Comparison of ENCODE assay signal across 14 cellular contexts in the genomic region with DNA sequence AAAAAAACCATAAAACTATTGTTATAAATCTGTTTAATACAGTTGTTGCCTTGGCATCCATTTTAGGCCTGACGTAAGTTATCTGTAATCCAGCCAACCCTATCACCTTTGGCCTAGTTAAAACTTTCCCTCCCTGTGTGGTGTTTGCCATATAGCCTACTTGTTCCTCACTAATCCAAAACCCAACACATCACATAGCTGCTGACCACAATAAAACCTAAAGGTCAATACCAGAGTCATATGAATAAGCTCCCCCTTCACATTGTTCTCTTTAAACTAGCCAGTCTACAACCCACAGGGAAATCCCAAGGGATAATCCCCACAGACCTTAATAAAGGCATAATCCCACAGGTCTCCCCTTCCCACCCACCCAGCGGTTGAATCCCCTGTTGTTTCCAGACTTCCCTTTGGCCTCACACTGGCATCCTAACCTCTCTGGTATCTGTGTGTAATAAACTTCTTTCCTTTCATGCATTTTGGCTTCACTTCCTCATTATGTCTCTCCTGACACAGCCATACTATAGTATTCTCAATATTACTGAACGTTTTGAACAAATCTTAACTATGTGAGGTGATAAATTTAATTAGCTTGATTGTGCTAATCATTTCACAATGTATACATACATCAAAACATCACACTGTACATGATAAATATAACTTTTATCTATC. TPM values are rescaled to one million over a fixed set of nuclear protein-coding genes. Genes with fewer than 3 reads are reported as not detected.
DNase-seq lines count a peak whose midpoint lies in the region; ATAC-seq, FAIRE-seq and TF ChIP-seq lines count a peak whose summit lies in the region.
"Had no signal": no experiment of that assay in that cellular context is flagged by ENCODE, and none has a peak within 500 bp of the region (broad histone marks: within the 10 kb centered on the region; RNA-seq: fewer than 3 reads in every experiment).

No MANE protein-coding gene starts in this region.

- H3K56ac ChIP-seq in H1 (replicated peaks; ENCODE audit: insufficient read length, low read depth, low read length) = no peak overlapping the region

- no peak for TF ChIP-seq EP300 in H1 (IDR thresholded peaks at IDR 0.05; ENCODE audit: borderline replicate concordance in 1 of 2, low read depth in 2 of 2, low read length in 2 of 2)

- H3K23me2 ChIP-seq in H1 (ENCODE audit: low read depth, low read length) = no peaks in the 10 kb centered on the region

- H3K4me3 ChIP-seq in Caco-2 (ENCODE audit: low read depth, low read length) (no peak overlapping the region), H1 (ENCODE audit: extremely low read depth in 1 of 4, insufficient read depth in 2 of 4, low read depth in 3 of 4, low read length in 4 of 4) (no peak overlapping the region)
- H3K4me3 ChIP-seq: esophagus squamous epithelium had no signal

- peak; percentile 39 to 59 for DNase-seq in Caco-2
- DNase-seq in H1 (ENCODE audit: low read depth in 1 of 2, low spot score in 2 of 2) = no peak
- no peak for DNase-seq in GM03348 (ENCODE audit: low spot score)
- DNase-seq in NCI-H526 (lab: John Stamatoyannopoulos, UW) = no peak
- no peak for DNase-seq in OCI-M1 (lab: John Stamatoyannopoulos, UW)
- DNase-seq: activated naive CD4-positive, alpha-beta T cell treated with anti-CD3 and anti-CD28 coated beads for 36 hours; cerebellar nuclear complex; esophagus squamous epithelium; NCI-H2081 treated with DMSO at 0.1 percent for 48 hours; stimulated activated CD4-positive, alpha-beta T cell treated with anti-CD3 and anti-CD28 coated beads, Interleukin-15, amount 100 ng/mL, for 24 hours; stimulated activated CD8-positive, alpha-beta memory T cell treated with anti-CD3 and anti-CD28 coated beads, Interleukin-4, amount 100 ng/mL, for 48 hours had no signal

- H3K9ac ChIP-seq in H1 (replicated peaks in 1 of 4; ENCODE audit: extremely low read depth in 1 of 4, low read depth in 3 of 4, low read length in 3 of 4) = no peak overlapping the region

- no peak overlapping the region for H2BK5ac ChIP-seq in H1 (ENCODE audit: low read depth, low read length)

- no peaks in the 10 kb centered on the region for H4K20me1 ChIP-seq in H1 (replicated peaks in 1 of 2; ENCODE audit: control insufficient read depth in 1 of 2, insufficient read depth in 2 of 2, low read length in 2 of 2)

- no TSS peak for BruUV-seq in Caco-2 (replicated peaks; lab: Mats Ljungman, UMichigan)

- FAIRE-seq in H1 (lab: Jason Lieb, UNC) = peak; percentile 28

- CTCF ChIA-PET in Caco-2 (lab: Charles Lee) = no interaction called here
- CTCF ChIA-PET in H1 (lab: Charles Lee; ENCODE audit: partially characterized antibody) = no interaction called here

- H4K91ac ChIP-seq in H1 (replicated peaks; ENCODE audit: insufficient read length, low read length) = no peak overlapping the region

- no peak overlapping the region for H3K14ac ChIP-seq in H1 (ENCODE audit: insufficient read length)

- no peak overlapping the region for H3K18ac ChIP-seq in H1 (ENCODE audit: extremely low read depth, low read length)

- no peak overlapping the region for H2BK12ac ChIP-seq in H1 (ENCODE audit: low read depth, low read length)

- H3K4ac ChIP-seq in H1 (replicated peaks; ENCODE audit: insufficient read length, low read depth, low read length) = no peak overlapping the region

- peak overlapping the region; percentile 53 for H3K27ac Mint-ChIP-seq in Caco-2 (ENCODE audit: unreplicated experiment)
- H3K27ac Mint-ChIP-seq: activated naive CD4-positive, alpha-beta T cell treated with anti-CD3 and anti-CD28 coated beads for 36 hours had no signal

- H3K27me3 ChIP-seq in Caco-2 (replicated peaks; ENCODE audit: control insufficient read depth, insufficient read depth, low read length) (no peaks in the 10 kb centered on the region), H1 (replicated peaks in 1 of 4; ENCODE audit: control insufficient read depth in 3 of 4, extremely low read depth in 1 of 4, insufficient read depth in 3 of 4, low read length in 3 of 4) (no peaks in the 10 kb centered on the region)
- H3K27me3 ChIP-seq: esophagus squamous epithelium had no signal

- no peak overlapping the region for H2AFZ ChIP-seq in H1 (ENCODE audit: low read length)

- H4K5ac ChIP-seq in H1 (ENCODE audit: insufficient read length, low read depth, low read length) = no peak overlapping the region

- ATAC-seq in GM19452 (IDR thresholded peaks at IDR 0.05; ENCODE audit: unreplicated experiment) (peak; percentile 52), HG03378 (IDR thresholded peaks at IDR 0.05; ENCODE audit: unreplicated experiment) (peak; percentile 66), SK-N-SH treated with all-trans-retinoic acid at 6 μM for 48 hours (no peak)

- H3K4me1 ChIP-seq in Caco-2 (0 out of 2 replicates have a peak, but pooled peaks cover 5% of the 10 kb centered on the region), H1 (replicated peaks in 1 of 4; ENCODE audit: control insufficient read depth in 3 of 4, insufficient read depth in 4 of 4, low read length in 3 of 4) (peaks cover 2 to 6% (median 5%) of the 10 kb centered on the region in 4 experiments; a peak in 4 of 7 replicates)
- H3K4me1 ChIP-seq: esophagus squamous epithelium had no signal

- no peaks in the 10 kb centered on the region for H3K36me3 Mint-ChIP-seq in Caco-2 (ENCODE audit: insufficient read depth, unreplicated experiment)

- no peak overlapping the region for H3K27ac ChIP-seq in H1 (ENCODE audit: low read depth, low read length)
- H3K27ac ChIP-seq: esophagus squamous epithelium had no signal

- no peak overlapping the region for H3K4me3 Mint-ChIP-seq in Caco-2 (ENCODE audit: unreplicated experiment)
- H3K4me3 Mint-ChIP-seq: activated naive CD4-positive, alpha-beta T cell treated with anti-CD3 and anti-CD28 coated beads for 36 hours had no signal

- TF ChIP-seq POLR2A in H1 (IDR thresholded peaks at IDR 0.05; ENCODE audit: control extremely low read depth in 1 of 2, low read depth in 2 of 2, low read length in 2 of 2) = no peak

- intact Hi-C loops in Caco-2 (cut with micrococcal nuclease; ENCODE audit: unreplicated experiment) = no loop called here

- 88% methylated on average over 3 of the region's 3 CpGs; no CpG with 5 or more reads in 1 of the 2 experiments for WGBS in H1 (ENCODE audit: extremely low coverage in 1 of 2, insufficient coverage in 1 of 2, insufficient read length in 1 of 2, insufficient replicate concordance in 2 of 2, low coverage in 1 of 2, low lambda C conversion rate in 2 of 2, missing lambda C conversion rate in 1 of 2), 2 experiments

- TF ChIP-seq CTCF in Caco-2 (IDR thresholded peaks at IDR 0.05; ENCODE audit: insufficient read depth in 1 of 2, low read depth in 1 of 2, low read length in 1 of 2, severe bottlenecking in 1 of 2, unreplicated experiment in 1 of 2) (no peak), H1 (IDR thresholded peaks at IDR 0.05; ENCODE audit: control extremely low read depth in 1 of 3, insufficient read depth in 1 of 3, low read depth in 1 of 3, low read length in 3 of 3) (no peak)

- no peak overlapping the region for H4K8ac ChIP-seq in H1 (ENCODE audit: extremely low read depth, insufficient read depth, low read length)

- POLR2A ChIA-PET in Caco-2 (lab: Charles Lee) (no interaction called here), H1 (lab: Charles Lee; ENCODE audit: partially characterized antibody) (no interaction called here)

- no peaks in the 10 kb centered on the region for H3K36me3 ChIP-seq in Caco-2 (ENCODE audit: control insufficient read depth, insufficient read depth, low read length)
- peaks cover 0 to 3% (median 0%) of the 10 kb centered on the region in 4 experiments; a peak in 2 of 8 replicates for H3K36me3 ChIP-seq in H1 (ENCODE audit: control insufficient read depth in 2 of 4, insufficient read depth in 4 of 4, low read length in 3 of 4)

- H3K9me3 Mint-ChIP-seq in Caco-2 (ENCODE audit: unreplicated experiment) = no peaks in the 10 kb centered on the region
- H3K9me3 Mint-ChIP-seq: activated naive CD4-positive, alpha-beta T cell treated with anti-CD3 and anti-CD28 coated beads for 36 hours had no signal

- H3K27me3 Mint-ChIP-seq in Caco-2 (ENCODE audit: insufficient read depth, unreplicated experiment) = no peaks in the 10 kb centered on the region

- no peak overlapping the region for H2BK15ac ChIP-seq in H1 (ENCODE audit: low read length)

- H3K4me2 ChIP-seq in H1 (ENCODE audit: insufficient read depth in 1 of 2, low read depth in 2 of 2, low read length in 2 of 2) = no peak overlapping the region

- TF ChIP-seq RAD21 in H1 (IDR thresholded peaks at IDR 0.05 in 1 of 2, conservative IDR thresholded peaks at IDR 0.05 in 1 of 2; ENCODE audit: low read depth in 2 of 2, low read length in 2 of 2) = no peak

- no peaks in the 10 kb centered on the region for H3K79me1 ChIP-seq in H1 (ENCODE audit: low read depth, low read length)

- no peaks in the 10 kb centered on the region for H3K79me2 ChIP-seq in H1 (ENCODE audit: control insufficient read depth in 1 of 2, insufficient read depth in 2 of 2, low read length in 2 of 2)

- H3K9me3 ChIP-seq in Caco-2 (no peaks in the 10 kb centered on the region), H1 (ENCODE audit: insufficient read depth in 2 of 2, low read depth in 1 of 2, low read length in 1 of 2) (no peaks in the 10 kb centered on the region; a peak in 1 of 4 replicates)
- H3K9me3 ChIP-seq: esophagus squamous epithelium had no signal

- H3K4me1 Mint-ChIP-seq in Caco-2 (ENCODE audit: low read depth, unreplicated experiment) = peaks cover 10% of the 10 kb centered on the region

- H2AK5ac ChIP-seq in H1 (ENCODE audit: low read depth, low read length) = no peak overlapping the region

- no peak overlapping the region for H2BK20ac ChIP-seq in H1 (ENCODE audit: low read length)

- H2BK120ac ChIP-seq in H1 (replicated peaks; ENCODE audit: low read depth, low read length) = no peak overlapping the region

- H3K23ac ChIP-seq in H1 (ENCODE audit: insufficient read length) = no peak overlapping the region

TF ChIP-seq in H1, 55 proteins besides CTCF, POLR2A, EP300 and RAD21:
- TF ChIP-seq FOSL1 (IDR thresholded peaks at IDR 0.05; ENCODE audit: insufficient read depth, low read depth, low read length) = no peak
- no peak for TF ChIP-seq CBX8 (IDR thresholded peaks at IDR 0.05; ENCODE audit: borderline replicate concordance, low read depth, low read length)
- TF ChIP-seq CREB1 (IDR thresholded peaks at IDR 0.05) = no peak

RNA-seq across cellular contexts. Expression of a gene that starts 50.8 kb away (rescaled TPM):
- total RNA-seq in Caco-2 (2022) = 5.6 and 6.4 TPM in 2 replicates
- total RNA-seq in H1 (2021; fragmentation: NEBNext Ultra II Directional; extraction: Animal tissue kit (Norgen Biotek cat#: 25700)) = 15.0 and 17.1 TPM in 2 replicates
- polyA plus RNA-seq in H1 (2011; rRNA removed) = 4.3 and 5.4 TPM in 2 replicates
- polyA plus RNA-seq in H1 (2011; cell fraction: cytosol; rRNA removed) = 4.0 TPM
- 2.8 TPM for polyA plus RNA-seq in H1 (2011; cell fraction: nucleus; rRNA removed)
- polyA plus RNA-seq in H1 (2012, experiment 1 of 2) = 1.8 to 4.1 TPM (median 2.7 TPM) in 4 replicates
- 1.5 TPM for polyA plus RNA-seq in H1 (2012, experiment 2 of 2)
- 7.0 TPM for polyA plus RNA-seq in H1 (2013, experiment 1 of 2)
- 7.2 TPM for polyA plus RNA-seq in H1 (2013, experiment 2 of 2)
- polyA minus RNA-seq in H1 (2011; rRNA and poly(A)+ RNA removed) = 3.9 and 6.1 TPM in 2 replicates
- polyA minus RNA-seq in H1 (2011; cell fraction: cytosol; rRNA and poly(A)+ RNA removed) = 4.3 TPM
- 6.5 TPM for polyA minus RNA-seq in H1 (2011; cell fraction: nucleus; rRNA and poly(A)+ RNA removed)

Comparison
In these comparisons a context has a peak if more than half of its experiments do, and no peak if none do; other contexts are left out.
1. DNase-seq: peak in Caco-2 (2 of 2); none in H1 (0 of 2), GM03348 (single experiment), NCI-H526 (0 of 2) and OCI-M1 (single experiment).